ENCODE assay signal across 2 cellular contexts in genomic region chr1:20152599-20152930, GRCh38.
TF ChIP-seq lines count a peak whose summit lies in the region.

No MANE protein-coding gene starts in this region.

TF ChIP-seq in SK-N-SH treated with all-trans-retinoic acid at 6 μM for 48 hours, 23 proteins besides CTCF, POLR2A, EP300 and RAD21:
- TF ChIP-seq PATZ1 (CRISPR knock-in tag; IDR thresholded peaks at IDR 0.05; ENCODE audit: borderline replicate concordance) (no peak), CSRNP3 (CRISPR knock-in tag; IDR thresholded peaks at IDR 0.05) (no peak), BACH2 (CRISPR knock-in tag; IDR thresholded peaks at IDR 0.05; ENCODE audit: borderline replicate concordance) (no peak), ISL1 (CRISPR knock-in tag; IDR thresholded peaks at IDR 0.05) (no peak), ZC3H10 (CRISPR knock-in tag; IDR thresholded peaks at IDR 0.05) (no peak), ZNF8 (CRISPR knock-in tag; IDR thresholded peaks at IDR 0.05) (no peak), GLIS3 (CRISPR knock-in tag; IDR thresholded peaks at IDR 0.05) (no peak), CREB5 (CRISPR knock-in tag; IDR thresholded peaks at IDR 0.05; ENCODE audit: low read depth) (no peak), SNAI2 (CRISPR knock-in tag; IDR thresholded peaks at IDR 0.05) (no peak), ZNF565 (CRISPR knock-in tag; conservative IDR thresholded peaks at IDR 0.05; ENCODE audit: low read depth) (no peak), CSDC2 (CRISPR knock-in tag; IDR thresholded peaks at IDR 0.05) (no peak), ARNTL (CRISPR knock-in tag; IDR thresholded peaks at IDR 0.05; ENCODE audit: borderline replicate concordance, low read depth) (no peak), TOX (CRISPR knock-in tag; IDR thresholded peaks at IDR 0.05; ENCODE audit: borderline replicate concordance) (no peak), RARB (CRISPR knock-in tag; IDR thresholded peaks at IDR 0.05) (no peak)

TF ChIP-seq in SK-N-SH, 30 proteins besides CTCF, POLR2A, EP300 and RAD21 (continued from another document):
- TF ChIP-seq RCOR1 (IDR thresholded peaks at IDR 0.05; ENCODE audit: low read length) = no peak
